ENCODE assay signal across 13 cellular contexts in the genomic region with DNA sequence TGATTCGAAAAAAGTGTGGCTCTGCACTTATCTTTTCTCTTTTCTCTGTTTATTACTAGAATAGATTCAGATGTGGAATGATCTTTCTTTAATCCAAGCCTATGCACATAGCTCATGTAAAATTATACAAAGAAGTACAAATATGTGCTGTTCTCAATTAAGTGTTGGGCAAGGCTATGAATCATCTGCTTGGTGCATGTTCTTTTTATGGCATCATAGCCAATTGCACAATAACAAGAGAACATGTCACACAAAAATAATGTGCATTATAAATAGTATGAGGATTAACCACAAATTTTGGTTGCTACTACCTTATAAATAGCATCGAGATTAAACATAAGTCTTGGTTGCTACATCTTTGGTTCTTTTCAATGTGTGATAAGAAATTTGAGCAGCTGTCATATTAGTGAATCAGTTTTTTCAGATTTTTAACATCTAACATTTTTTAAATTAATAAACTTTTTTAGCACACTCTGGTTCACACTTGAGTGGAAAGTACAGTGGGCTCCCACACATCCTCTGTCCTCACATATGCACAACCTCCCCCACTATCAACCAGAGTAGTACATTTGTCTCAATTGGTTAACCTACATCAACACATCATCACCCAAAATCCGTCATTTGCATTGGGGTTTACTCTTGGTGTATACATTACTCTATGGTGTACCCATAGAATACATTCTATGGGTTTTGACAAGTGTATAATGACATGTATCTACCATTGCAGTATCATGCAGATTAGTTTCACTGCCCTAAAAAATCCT. TPM values are rescaled to one million over a fixed set of nuclear protein-coding genes. Genes with fewer than 3 reads are reported as not detected.
DNase-seq lines count a peak whose midpoint lies in the region; ATAC-seq and TF ChIP-seq lines count a peak whose summit lies in the region.
"Had no signal": no experiment of that assay in that cellular context is flagged by ENCODE, and none has a peak within 500 bp of the region (broad histone marks: within the 10 kb centered on the region; RNA-seq: fewer than 3 reads in every experiment).

No MANE protein-coding gene starts in this region.

- intact Hi-C loops in dorsolateral prefrontal cortex (cut with DNase I) = loop anchor here (10.0 kb wide), 3 partner anchors 65 to 165 kb away; a partner anchor contains a TSS

- no peak for TF ChIP-seq POLR2A in NB4 (IDR thresholded peaks at IDR 0.05; ENCODE audit: extremely low read depth, insufficient read length)

- H3K27me3 ChIP-seq in BLaER1 (no peaks in the 10 kb centered on the region), dorsolateral prefrontal cortex (no peaks in the 10 kb centered on the region)

- DNase-seq in NB4 (ENCODE audit: low read depth) = peak; percentile 68
- DNase-seq in dedifferentiated amniotic fluid mesenchymal stem cell (ENCODE audit: extremely low spot score) = peak; percentile 97
- DNase-seq in naive B cell = no peak
- DNase-seq in DMS153 (lab: John Stamatoyannopoulos, UW) = no peak
- DNase-seq in dorsolateral prefrontal cortex = no peak
- DNase-seq in GDM1 (lab: John Stamatoyannopoulos, UW) = no peak
- DNase-seq: activated CD4-positive, CD25-positive, alpha-beta regulatory T cell treated with anti-CD3 and anti-CD28 coated beads, Interleukin-2, amount 50 U/mL, for 72 hours; cortex of kidney; H7; naive thymus-derived CD8-positive, alpha-beta T cell; stimulated activated CD8-positive, alpha-beta memory T cell treated with anti-CD3 and anti-CD28 coated beads, Interleukin-4, amount 100 ng/mL, for 48 hours had no signal

- no peak overlapping the region for H3K9ac ChIP-seq in BLaER1

- H3K36me3 ChIP-seq in BLaER1 = no peaks in the 10 kb centered on the region

- H3K9me3 ChIP-seq in BLaER1 = no peaks in the 10 kb centered on the region

- H3K36me3 Mint-ChIP-seq in naive B cell = no peaks in the 10 kb centered on the region
- H3K36me3 Mint-ChIP-seq: naive thymus-derived CD8-positive, alpha-beta T cell had no signal

- TF ChIP-seq CTCF in NB4 (IDR thresholded peaks at IDR 0.05; ENCODE audit: low read depth, low read length) = no peak
- no peak for TF ChIP-seq CTCF in dorsolateral prefrontal cortex (IDR thresholded peaks at IDR 0.05 in 54 of 56, conservative IDR thresholded peaks at IDR 0.05 in 2 of 56; ENCODE audit: low read depth in 1 of 56, partially characterized antibody in 56 of 56)

- no peak overlapping the region for H3K4me3 ChIP-seq in BLaER1
- no peak overlapping the region for H3K4me3 ChIP-seq in NB4 (ENCODE audit: low read depth, low read length)
- no peak overlapping the region for H3K4me3 ChIP-seq in dorsolateral prefrontal cortex

- peaks cover 33% of the 10 kb centered on the region for H3K4me1 ChIP-seq in BLaER1

- peak overlapping the region; percentile 0; the same call in 1 of the 2 replicates for H3K27ac ChIP-seq in BLaER1
- H3K27ac ChIP-seq in dorsolateral prefrontal cortex = peak overlapping the region in 4 of 59 donors; percentile 8 to 18 (median 14)

- peak overlapping the region; percentile 45 for H3K4me2 ChIP-seq in BLaER1

- H3K27ac Mint-ChIP-seq in naive B cell = peak overlapping the region in 2 of 6 donors; percentile 1 to 22
- H3K27ac Mint-ChIP-seq: naive thymus-derived CD8-positive, alpha-beta T cell had no signal

- H3K4me1 Mint-ChIP-seq in naive B cell = peaks cover 7 to 19% (median 18%) of the 10 kb centered on the region in 3 donors

- H3K27me3 Mint-ChIP-seq in naive B cell = peaks cover 9 to 13% (median 11%) of the 10 kb centered on the region in 3 donors

- H3K4me3 Mint-ChIP-seq in naive B cell = peak overlapping the region in 5 of 8 donors; percentile 1 to 70 (median 34)
- H3K4me3 Mint-ChIP-seq: naive thymus-derived CD8-positive, alpha-beta T cell had no signal

- ATAC-seq in naive B cell (ENCODE audit: low read depth in 2 of 2) (no peak), GM18909 (IDR thresholded peaks at IDR 0.05; ENCODE audit: poor library complexity, unreplicated experiment) (no peak)
- ATAC-seq: naive thymus-derived CD8-positive, alpha-beta T cell had no signal

- H3K9me3 Mint-ChIP-seq in naive B cell = no peaks in the 10 kb centered on the region
- H3K9me3 Mint-ChIP-seq: naive thymus-derived CD8-positive, alpha-beta T cell had no signal

- H4K20me1 ChIP-seq in BLaER1 = no peaks in the 10 kb centered on the region

RNA-seq across cellular contexts. Expression of a gene that starts 6.8 kb away (rescaled TPM):
- 10 to 100 TPM in 4 of 6 donors, 1 to 10 TPM in 2; 7.9 to 14.2 (median 11.2) TPM for polyA plus RNA-seq in naive B cell (ENCODE audit: low read depth in 6 of 6)
- total RNA-seq in dorsolateral prefrontal cortex = 10 to 100 TPM in 91 of 120 experiments, 1 to 10 TPM in 29; 6.6 to 15.7 (median 11.5) TPM

Comparison
In these comparisons a context has a peak if more than half of its experiments do, and no peak if none do; other contexts are left out.
1. DNase-seq: peak in NB4 (single experiment) and dedifferentiated amniotic fluid mesenchymal stem cell (single experiment); none in naive B cell (single experiment), DMS153 (single experiment), dorsolateral prefrontal cortex (0 of 10) and GDM1 (single experiment).